ENCODE assay signal across 8 cellular contexts in the genomic region with DNA sequence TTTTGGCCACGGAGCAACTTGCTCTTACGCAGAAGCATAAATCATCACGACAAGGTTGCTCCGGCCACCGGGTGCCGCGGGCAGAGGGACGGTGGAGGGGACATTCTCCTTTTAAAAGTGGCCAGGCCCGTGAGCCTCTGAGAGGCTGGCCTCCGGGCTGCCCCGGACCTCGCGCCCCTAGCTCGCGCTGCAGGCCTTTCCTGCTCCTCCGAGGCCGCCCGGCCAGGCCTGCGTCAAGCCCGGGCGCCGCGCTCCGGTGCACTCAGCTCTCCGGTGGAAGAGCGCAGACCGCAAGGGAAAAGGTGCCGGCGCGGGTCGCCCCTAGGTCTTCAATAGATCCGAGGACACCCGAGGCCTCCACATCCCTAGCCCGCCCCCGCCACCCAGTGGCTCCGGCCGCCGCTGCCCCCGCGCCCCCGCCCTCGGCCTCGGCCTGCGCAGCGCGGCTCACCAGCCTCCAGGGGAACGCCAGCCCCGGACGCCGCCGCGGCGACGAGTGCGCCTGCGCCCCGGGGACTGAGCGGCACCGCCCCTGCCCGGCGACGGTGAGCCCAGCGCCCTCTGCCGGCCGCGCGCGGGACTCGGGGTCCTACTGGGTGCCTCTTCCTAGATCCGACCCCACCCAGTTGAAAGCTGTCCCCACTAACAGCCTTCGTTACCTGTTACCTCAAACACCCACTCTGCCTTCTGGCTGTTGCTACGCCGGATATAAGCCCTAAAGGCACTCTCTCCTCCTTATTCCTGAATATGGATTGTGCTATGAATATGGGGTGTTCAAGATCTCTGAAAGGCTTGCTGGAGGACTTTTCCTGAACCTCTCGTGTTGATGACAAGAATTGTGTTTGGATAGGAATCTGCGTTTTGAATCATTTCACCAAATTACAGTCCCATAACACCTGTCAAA. TPM values are rescaled to one million over a fixed set of nuclear protein-coding genes. Genes with fewer than 3 reads are reported as not detected.
DNase-seq lines count a peak whose midpoint lies in the region; ATAC-seq, FAIRE-seq and TF ChIP-seq lines count a peak whose summit lies in the region.

A gene (minus strand): TSS at position 500 of the 904 bp plus-strand sequence. CDS start 10,671 bp downstream, outside the sequence.

- TF ChIP-seq CTCF in right atrium auricular region (IDR thresholded peaks at IDR 0.05) (peak; percentile 93 to 96), uterus (IDR thresholded peaks at IDR 0.05) (peak; percentile 76 to 96 (median 94))

- peak; percentile 91 for ATAC-seq in HG02763 (IDR thresholded peaks at IDR 0.05; ENCODE audit: unreplicated experiment)

- DNase-seq in GM12892 (ENCODE audit: insufficient read length) = peak; percentile 82
- peak; percentile 93 for DNase-seq in NCI-H1436 (lab: John Stamatoyannopoulos, UW)
- DNase-seq in right atrium auricular region (ENCODE audit: low spot score) = peak; percentile 86
- peak; percentile 91 for DNase-seq in putamen (ENCODE audit: low spot score)
- peak; percentile 89 to 93 for DNase-seq in uterus

- H3K9me3 Mint-ChIP-seq in T-helper 1 cell treated with Interleukin-12 subunit alpha and Interleukin-12 subunit beta and Interleukin-4 antibody, amounts not matched to agents 30 μg/mL and 1 μg/mL, for 36 hours = no peaks in the 10 kb centered on the region

- intact Hi-C loops in uterus (cut with DNase I; ENCODE audit: low total_unique reads) = no loop called here

- H3K9me3 ChIP-seq in right atrium auricular region (no peaks in the 10 kb centered on the region), uterus (no peaks in the 10 kb centered on the region)

- H3K27ac Mint-ChIP-seq in T-helper 1 cell treated with Interleukin-12 subunit alpha and Interleukin-12 subunit beta and Interleukin-4 antibody, amounts not matched to agents 30 μg/mL and 1 μg/mL, for 36 hours = peak within 1 kb of the TSS; percentile 75

- TF ChIP-seq POLR2A in GM12892 (IDR thresholded peaks at IDR 0.05; ENCODE audit: low read depth, low read length) (peak; percentile 29; the same call in 1 of the 2 replicates), uterus (IDR thresholded peaks at IDR 0.05) (peak; percentile 57 to 79)

- peaks cover 20% of the 10 kb centered on the region for H3K4me1 Mint-ChIP-seq in T-helper 1 cell treated with Interleukin-12 subunit alpha and Interleukin-12 subunit beta and Interleukin-4 antibody, amounts not matched to agents 30 μg/mL and 1 μg/mL, for 36 hours (ENCODE audit: low read depth)

- H3K36me3 Mint-ChIP-seq in T-helper 1 cell treated with Interleukin-12 subunit alpha and Interleukin-12 subunit beta and Interleukin-4 antibody, amounts not matched to agents 30 μg/mL and 1 μg/mL, for 36 hours (ENCODE audit: low read depth) = no peaks in the 10 kb centered on the region

- H3K36me3 ChIP-seq in right atrium auricular region (no peaks in the 10 kb centered on the region), uterus (no peaks in the 10 kb centered on the region)

- H3K4me3 ChIP-seq in right atrium auricular region = peak within 1 kb of the TSS; percentile 69 to 78
- peak within 1 kb of the TSS; percentile 52 to 92 for H3K4me3 ChIP-seq in uterus

- H3K27me3 Mint-ChIP-seq in T-helper 1 cell treated with Interleukin-12 subunit alpha and Interleukin-12 subunit beta and Interleukin-4 antibody, amounts not matched to agents 30 μg/mL and 1 μg/mL, for 36 hours (ENCODE audit: low read depth) = peaks cover 35% of the 10 kb centered on the region

- H3K4me1 ChIP-seq in right atrium auricular region (peaks cover 0 to 15% of the 10 kb centered on the region in 2 donors), uterus (no peaks in the 10 kb centered on the region)

- H3K27ac ChIP-seq in angular gyrus (ENCODE audit: low read depth, low read length) = peak within 1 kb of the TSS; percentile 94
- peak within 1 kb of the TSS; percentile 90 to 92 for H3K27ac ChIP-seq in right atrium auricular region
- H3K27ac ChIP-seq in uterus = peak within 1 kb of the TSS; percentile 77 to 93

- FAIRE-seq in GM12892 (lab: Jason Lieb, UNC) = peak; percentile 98

- H3K27me3 ChIP-seq in right atrium auricular region = no peaks in the 10 kb centered on the region
- no peaks in the 10 kb centered on the region for H3K27me3 ChIP-seq in uterus

- H3K4me3 Mint-ChIP-seq in T-helper 1 cell treated with Interleukin-12 subunit alpha and Interleukin-12 subunit beta and Interleukin-4 antibody, amounts not matched to agents 30 μg/mL and 1 μg/mL, for 36 hours = peak within 1 kb of the TSS; percentile 87

RNA-seq across cellular contexts. Expression of the gene that starts here (rescaled TPM):
- polyA plus RNA-seq in GM12892 (2012; ENCODE audit: missing spikeins) = 11.1 TPM
- 10 to 100 TPM; 13.8 to 19.5 TPM for total RNA-seq in right atrium auricular region
- total RNA-seq in uterus = 10 to 100 TPM in 3 of 4 donors, 1 to 10 TPM in 1; 3.3 to 31.4 (median 25.6) TPM

Comparison
In these comparisons a context has a peak if more than half of its experiments do, and no peak if none do; other contexts are left out.
1. Peak in every context shown above with its lines: DNase-seq, ATAC-seq, H3K4me3 ChIP-seq and H3K27ac ChIP-seq.